ENCODE assay signal across 13 cellular contexts in genomic region chr14:68104518-68104917, GRCh38.
DNase-seq lines count a peak whose midpoint lies in the region; ATAC-seq and TF ChIP-seq lines count a peak whose summit lies in the region.
"Had no signal": no experiment of that assay in that cellular context is flagged by ENCODE, and none has a peak within 500 bp of the region (broad histone marks: within the 10 kb centered on the region; RNA-seq: fewer than 3 reads in every experiment).

No MANE protein-coding gene starts in this region.

- H3K18ac ChIP-seq in trophoblast cell (ENCODE audit: low read length) = no peak overlapping the region

- no peak overlapping the region for H4K8ac ChIP-seq in trophoblast cell (ENCODE audit: low read depth, low read length)

- no peak overlapping the region for H2BK12ac ChIP-seq in trophoblast cell (ENCODE audit: low read length)

- in situ Hi-C loops in Panc1 (cut with HindIII; ENCODE audit: low pct_unique_long_range_greater_than_20kb, low sequenced_read_pairs) = no loop called here

- intact Hi-C loops in Panc1 (cut with micrococcal nuclease; ENCODE audit: unreplicated experiment) (no loop called here), testis (cut with DNase I; ENCODE audit: low total_unique reads) (no loop called here)

- H3K27ac ChIP-seq in Panc1 (ENCODE audit: low read length) (peak overlapping the region; percentile 48; the same call in 1 of the 2 replicates), trophoblast cell (ENCODE audit: low read depth, low read length) (peak overlapping the region; percentile 61), testis (no peak overlapping the region)
- H3K27ac ChIP-seq: tibial nerve had no signal

- CTCF ChIA-PET in Panc1 (lab: Charles Lee) = no interaction called here

- peaks cover 3% of the 10 kb centered on the region for H3K79me1 ChIP-seq in trophoblast cell (ENCODE audit: low read length)

- H3K9me3 ChIP-seq in Panc1 (ENCODE audit: control insufficient read depth, insufficient read depth, low read depth, low read length) (peaks cover 8% of the 10 kb centered on the region; the same call in 1 of the 2 replicates), trophoblast cell (ENCODE audit: insufficient read depth, low read depth, low read length) (peaks cover 6% of the 10 kb centered on the region), testis (no peaks in the 10 kb centered on the region)

- H3K79me2 ChIP-seq in trophoblast cell (ENCODE audit: control insufficient read depth, insufficient read depth, low read length, poor library complexity) = no peaks in the 10 kb centered on the region

- no peak overlapping the region for H3K4me2 ChIP-seq in trophoblast cell (ENCODE audit: low read length)

- no peak overlapping the region for H4K91ac ChIP-seq in trophoblast cell (ENCODE audit: low read depth, low read length)

- no peak overlapping the region for H3K4me3 ChIP-seq in Panc1 (ENCODE audit: low read depth in 2 of 2, low read length in 2 of 2)
- H3K4me3 ChIP-seq in fibroblast of pulmonary artery (replicated peaks; ENCODE audit: low read depth, low read length) = no peak overlapping the region
- H3K4me3 ChIP-seq in trophoblast cell (ENCODE audit: low read depth, low read length) = no peak overlapping the region
- no peak overlapping the region for H3K4me3 ChIP-seq in testis
- H3K4me3 ChIP-seq: tibial nerve had no signal

- no peak overlapping the region for H3K23ac ChIP-seq in trophoblast cell (ENCODE audit: low read length)

- TF ChIP-seq POLR2A in testis (IDR thresholded peaks at IDR 0.05) = no peak

- no peak overlapping the region for H3K14ac ChIP-seq in trophoblast cell (ENCODE audit: low read length)

- no peak overlapping the region for H4K12ac ChIP-seq in trophoblast cell (ENCODE audit: low read depth, low read length)

- H3K27me3 ChIP-seq in Panc1 (ENCODE audit: control insufficient read depth, insufficient read depth, low read length) = no peaks in the 10 kb centered on the region
- no peaks in the 10 kb centered on the region for H3K27me3 ChIP-seq in trophoblast cell (ENCODE audit: insufficient read depth, low read length)
- no peaks in the 10 kb centered on the region for H3K27me3 ChIP-seq in testis
- H3K27me3 ChIP-seq: tibial nerve had no signal

- DNase-seq in DMS79 treated with DMSO at 0.1 percent for 48 hours (lab: John Stamatoyannopoulos, UW) (peak; percentile 85), Panc1 (ENCODE audit: low read depth, low spot score) (no peak), fibroblast of pulmonary artery (ENCODE audit: low read depth) (peak; percentile 91), trophoblast cell (peak; percentile 64 to 90), NCI-H82 treated with DMSO at 0.1 percent for 48 hours (lab: John Stamatoyannopoulos, UW; ENCODE audit: unreplicated experiment) (no peak), testis (no peak)
- DNase-seq in NK-92 treated with Interleukin-12 subunit alpha and Interleukin-12 subunit beta, amount 100 ng/mL, for 24 hours (lab: John Stamatoyannopoulos, UW) = no peak
- DNase-seq: activated effector memory CD4-positive, alpha-beta T cell treated with anti-CD3 and anti-CD28 coated beads, Interleukin-2, amount 50 U/mL, for 16 hours; midbrain; NCI-H510A treated with DMSO at 0.1 percent for 48 hours; stimulated activated CD4-positive, alpha-beta T cell treated with anti-CD3 and anti-CD28 coated beads, Interleukin-2, amount 100 ng/mL, for 48 hours had no signal

- no peak overlapping the region for H2AK5ac ChIP-seq in trophoblast cell (ENCODE audit: low read length)

- POLR2A ChIA-PET in Panc1 (lab: Charles Lee) = no interaction called here

- H2BK5ac ChIP-seq in trophoblast cell (ENCODE audit: low read depth, low read length, poor library complexity) = no peak overlapping the region

- no peak overlapping the region for H3K9ac ChIP-seq in trophoblast cell (ENCODE audit: low read length)

- H3K36me3 ChIP-seq in Panc1 (ENCODE audit: control insufficient read depth, insufficient read depth, low read length) = no peaks in the 10 kb centered on the region
- peaks cover 3 to 5% of the 10 kb centered on the region in 2 experiments for H3K36me3 ChIP-seq in trophoblast cell (ENCODE audit: control insufficient read depth in 1 of 2, insufficient read depth in 2 of 2, low read length in 2 of 2)
- no peaks in the 10 kb centered on the region for H3K36me3 ChIP-seq in testis (ENCODE audit: low read depth, missing control alignments)

- TF ChIP-seq CTCF in Panc1 (IDR thresholded peaks at IDR 0.05) (no peak), fibroblast of pulmonary artery (IDR thresholded peaks at IDR 0.05; ENCODE audit: low read length, missing control alignments) (no peak), testis (IDR thresholded peaks at IDR 0.05) (no peak)

- no peak overlapping the region for H2BK120ac ChIP-seq in trophoblast cell (ENCODE audit: insufficient read depth, low read length, poor library complexity)

- no TSS peak for BruUV-seq in Panc1 (replicated peaks; lab: Mats Ljungman, UMichigan)

- H3K4me1 ChIP-seq in Panc1 (ENCODE audit: control insufficient read depth, insufficient read depth, low read length) (no peaks in the 10 kb centered on the region), trophoblast cell (ENCODE audit: control insufficient read depth in 1 of 2, insufficient read depth in 2 of 2, low read length in 2 of 2) (peaks cover 0 to 1% of the 10 kb centered on the region in 2 experiments), testis (no peaks in the 10 kb centered on the region)

- H2AFZ ChIP-seq in trophoblast cell (ENCODE audit: insufficient read depth, low read length, poor library complexity) = no peak overlapping the region

- no peak for ATAC-seq in Panc1
- ATAC-seq in HG02840 (IDR thresholded peaks at IDR 0.05; ENCODE audit: low FRiP score, unreplicated experiment) = no peak

- no peak overlapping the region for H3K4ac ChIP-seq in trophoblast cell (ENCODE audit: low read depth, low read length)

- WGBS in trophoblast cell (ENCODE audit: extremely low coverage, insufficient coverage, insufficient read length) = no CpG with 5 or more reads among the region's 1 CpG
- WGBS in testis, 2 donors = 82 to 83% methylated on average over 1 of the region's 1 CpG

Comparison
In these comparisons a context has a peak if more than half of its experiments do, and no peak if none do; other contexts are left out.
1. DNase-seq: peak in DMS79 treated with DMSO at 0.1 percent for 48 hours (single experiment), fibroblast of pulmonary artery (single experiment) and trophoblast cell (2 of 2); none in Panc1 (single experiment), NCI-H82 treated with DMSO at 0.1 percent for 48 hours (single experiment), testis (single experiment) and NK-92 treated with Interleukin-12 subunit alpha and Interleukin-12 subunit beta, amount 100 ng/mL, for 24 hours (single experiment).
2. H3K27ac ChIP-seq: peak in Panc1 (single experiment) and trophoblast cell (single experiment); none in testis (0 of 2).